In the genomic region with DNA sequence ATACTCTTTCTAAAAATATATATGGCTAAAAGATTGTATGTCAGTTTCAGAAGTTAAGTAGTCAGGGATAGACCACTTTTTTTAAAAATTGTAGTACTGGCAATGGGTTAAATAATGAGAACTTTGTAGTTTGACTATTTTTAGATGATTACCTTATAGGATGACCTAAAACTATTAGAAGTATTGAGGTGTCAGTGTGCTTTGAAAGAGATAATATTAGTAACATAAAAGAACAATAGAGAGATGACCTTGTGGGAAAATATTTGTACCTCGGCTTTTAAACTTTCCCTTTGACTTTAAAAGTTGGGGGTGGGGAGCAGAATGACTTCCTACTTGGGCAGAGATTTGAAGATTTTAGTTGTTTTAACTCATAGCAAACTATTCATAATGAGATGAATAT, we compare ENCODE assay signal across 25 cellular contexts.
"Had no signal": no experiment of that assay in that cellular context is flagged by ENCODE, and none has a peak within 500 bp of the region (broad histone marks: within the 10 kb centered on the region; RNA-seq: fewer than 3 reads in every experiment).

No MANE protein-coding gene starts in this region.

- H3K4me3 Mint-ChIP-seq: activated CD4-positive, alpha-beta memory T cell treated with anti-CD3 and anti-CD28 coated beads, Interleukin-2, amount 10 ng/mL, durations not matched to agents 7 days and 5 days; activated CD4-positive, alpha-beta T cell treated with anti-CD3 and anti-CD28 coated beads, Interleukin-2, amount 10 ng/mL, durations not matched to agents 24 days and 14 days; activated naive CD4-positive, alpha-beta T cell treated with anti-CD3 and anti-CD28 coated beads, Interleukin-2, amount 10 ng/mL, durations not matched to agents 7 days and 5 days; activated T-cell treated with anti-CD3 and anti-CD28 coated beads, Interleukin-2, amount 50 U/mL, for 72 hours; mesothelial cell of epicardium; naive thymus-derived CD8-positive, alpha-beta T cell; neural progenitor cell; stimulated activated memory B cell treated with anti-CD40 and anti-IgM and Interleukin-4, amounts not matched to agents 10 μg/mL and 1 μg/mL and 100 μg/mL, for 72 hours; type B pancreatic cell had no signal

- DNase-seq: activated CD4-positive, alpha-beta memory T cell treated with anti-CD3 and anti-CD28 coated beads, Interleukin-2, amount 10 ng/mL, durations not matched to agents 7 days and 5 days; activated CD4-positive, alpha-beta T cell treated with anti-CD3 and anti-CD28 coated beads, Interleukin-2, amount 10 ng/mL, durations not matched to agents 24 days and 14 days; activated effector memory CD4-positive, alpha-beta T cell treated with anti-CD3 and anti-CD28 coated beads, Interleukin-2, amount 50 U/mL, for 16 hours; activated naive CD4-positive, alpha-beta T cell treated with anti-CD3 and anti-CD28 coated beads, Interleukin-2, amount 10 ng/mL, durations not matched to agents 7 days and 5 days; activated T-cell treated with anti-CD3 and anti-CD28 coated beads, Interleukin-2, amount 50 U/mL, for 72 hours; anterior cingulate cortex; body of pancreas; cortex of kidney; erythroblast; foreskin fibroblast; kidney; left lung; naive thymus-derived CD8-positive, alpha-beta T cell; posterior cingulate gyrus; small intestine; stimulated activated CD4-positive, alpha-beta T cell treated with anti-CD3 and anti-CD28 coated beads, Interleukin-2, amount 100 ng/mL, for 24 hours had no signal

- H3K4me1 Mint-ChIP-seq: mesothelial cell of epicardium had no signal

- ATAC-seq: activated CD4-positive, CD25-positive, alpha-beta regulatory T cell treated with anti-CD3 and anti-CD28 coated beads, Interleukin-2, amount 50 U/mL, for 24 hours; activated T-cell treated with anti-CD3 and anti-CD28 coated beads, Interleukin-2, amount 50 U/mL, for 72 hours; body of pancreas; left lung; naive thymus-derived CD8-positive, alpha-beta T cell; sciatic nerve; stimulated activated memory B cell treated with anti-CD40 and anti-IgM and Interleukin-4, amounts not matched to agents 10 μg/mL and 1 μg/mL and 100 μg/mL, for 72 hours had no signal

- H3K9me3 ChIP-seq: body of pancreas, left lung, thoracic aorta, vagina had no signal

- H3K27me3 Mint-ChIP-seq: activated CD4-positive, alpha-beta memory T cell treated with anti-CD3 and anti-CD28 coated beads, Interleukin-2, amount 10 ng/mL, durations not matched to agents 7 days and 5 days; activated CD4-positive, alpha-beta T cell treated with anti-CD3 and anti-CD28 coated beads, Interleukin-2, amount 10 ng/mL, durations not matched to agents 24 days and 14 days; activated naive CD4-positive, alpha-beta T cell treated with anti-CD3 and anti-CD28 coated beads, Interleukin-2, amount 10 ng/mL, durations not matched to agents 7 days and 5 days; naive thymus-derived CD8-positive, alpha-beta T cell; stimulated activated memory B cell treated with anti-CD40 and anti-IgM and Interleukin-4, amounts not matched to agents 10 μg/mL and 1 μg/mL and 100 μg/mL, for 72 hours; type B pancreatic cell had no signal

- H3K9me3 Mint-ChIP-seq: activated CD4-positive, alpha-beta memory T cell treated with anti-CD3 and anti-CD28 coated beads, Interleukin-2, amount 10 ng/mL, durations not matched to agents 7 days and 5 days; activated CD4-positive, alpha-beta T cell treated with anti-CD3 and anti-CD28 coated beads, Interleukin-2, amount 10 ng/mL, durations not matched to agents 24 days and 14 days; activated naive CD4-positive, alpha-beta T cell treated with anti-CD3 and anti-CD28 coated beads, Interleukin-2, amount 10 ng/mL, durations not matched to agents 7 days and 5 days; activated T-cell treated with anti-CD3 and anti-CD28 coated beads, Interleukin-2, amount 50 U/mL, for 72 hours; mesothelial cell of epicardium; naive thymus-derived CD8-positive, alpha-beta T cell; stimulated activated memory B cell treated with anti-CD40 and anti-IgM and Interleukin-4, amounts not matched to agents 10 μg/mL and 1 μg/mL and 100 μg/mL, for 72 hours; type B pancreatic cell had no signal

- H3K27ac Mint-ChIP-seq: activated CD4-positive, alpha-beta memory T cell treated with anti-CD3 and anti-CD28 coated beads, Interleukin-2, amount 10 ng/mL, durations not matched to agents 7 days and 5 days; activated CD4-positive, alpha-beta T cell treated with anti-CD3 and anti-CD28 coated beads, Interleukin-2, amount 10 ng/mL, durations not matched to agents 24 days and 14 days; activated naive CD4-positive, alpha-beta T cell treated with anti-CD3 and anti-CD28 coated beads, Interleukin-2, amount 10 ng/mL, durations not matched to agents 7 days and 5 days; activated T-cell treated with anti-CD3 and anti-CD28 coated beads, Interleukin-2, amount 50 U/mL, for 72 hours; mesothelial cell of epicardium; neural progenitor cell; stimulated activated memory B cell treated with anti-CD40 and anti-IgM and Interleukin-4, amounts not matched to agents 10 μg/mL and 1 μg/mL and 100 μg/mL, for 72 hours; type B pancreatic cell had no signal

- FAIRE-seq: endometrium had no signal
